8 cellular contexts compared by ENCODE assay signal in genomic region chr1:54052470-54052933, GRCh38. TPM values are rescaled to one million over a fixed set of nuclear protein-coding genes. Genes with fewer than 3 reads are reported as not detected.
DNase-seq lines count a peak whose midpoint lies in the region; ATAC-seq, FAIRE-seq and TF ChIP-seq lines count a peak whose summit lies in the region.

No MANE protein-coding gene starts in this region.

- H3K9me3 Mint-ChIP-seq in mesothelial cell of epicardium, result no peaks in the 10 kb centered on the region

- POLR2A ChIA-PET in H1 (lab: Charles Lee; ENCODE audit: partially characterized antibody), result interaction anchor here (0.6 to 2.4 kb wide), 9 partner anchors 8 to 175 kb away, joined by 3 to 10 read pairs (median 4); no protein-coding TSS in a partner anchor

- no peak overlapping the region for H3K4me3 Mint-ChIP-seq in mesothelial cell of epicardium

- H3K4me3 ChIP-seq in H1 (ENCODE audit: extremely low read depth in 1 of 4, insufficient read depth in 2 of 4, low read depth in 3 of 4, low read length in 4 of 4) (peak overlapping the region; percentile 72 to 96 (median 81)), suprapubic skin (peak overlapping the region; percentile 95)

- 1% methylated on average over 23 of the region's 23 CpGs; no CpG with 5 or more reads in 1 of the 2 experiments for WGBS in H1 (ENCODE audit: extremely low coverage in 1 of 2, insufficient coverage in 1 of 2, insufficient read length in 1 of 2, insufficient replicate concordance in 2 of 2, low coverage in 1 of 2, low lambda C conversion rate in 2 of 2, missing lambda C conversion rate in 1 of 2), 2 experiments
- WGBS in suprapubic skin, result under 1% methylated on average over 23 of the region's 23 CpGs

- H3K9ac ChIP-seq in H1 (replicated peaks in 1 of 4; ENCODE audit: extremely low read depth in 1 of 4, low read depth in 3 of 4, low read length in 3 of 4), result peak overlapping the region; percentile 44 to 82 (median 72)

- H3K4me1 ChIP-seq in H1 (replicated peaks in 1 of 4; ENCODE audit: control insufficient read depth in 3 of 4, insufficient read depth in 4 of 4, low read length in 3 of 4) (peaks cover 0 to 5% (median 3%) of the 10 kb centered on the region in 4 experiments; a peak in 4 of 7 replicates), suprapubic skin (peaks cover 54% of the 10 kb centered on the region)

- no peak for FAIRE-seq in H1 (lab: Jason Lieb, UNC)

- H3K9me3 ChIP-seq in H1 (ENCODE audit: insufficient read depth in 2 of 2, low read depth in 1 of 2, low read length in 1 of 2), result no peaks in the 10 kb centered on the region
- no peaks in the 10 kb centered on the region for H3K9me3 ChIP-seq in suprapubic skin

- no peak overlapping the region for H3K27ac Mint-ChIP-seq in mesothelial cell of epicardium

- H4K20me1 ChIP-seq in H1 (replicated peaks in 1 of 2; ENCODE audit: control insufficient read depth in 1 of 2, insufficient read depth in 2 of 2, low read length in 2 of 2), result no peaks in the 10 kb centered on the region

- H3K23ac ChIP-seq in H1 (ENCODE audit: insufficient read length), result no peak overlapping the region

- peak overlapping the region; percentile 75 to 90 for H3K4me2 ChIP-seq in H1 (ENCODE audit: insufficient read depth in 1 of 2, low read depth in 2 of 2, low read length in 2 of 2)

- no peak overlapping the region; the same call in 1 of the 2 replicates for H3K18ac ChIP-seq in H1 (ENCODE audit: extremely low read depth, low read length)

- H4K8ac ChIP-seq in H1 (ENCODE audit: extremely low read depth, insufficient read depth, low read length), result peak overlapping the region; percentile 84; the same call in 1 of the 2 replicates

- no peak overlapping the region for H4K91ac ChIP-seq in H1 (replicated peaks; ENCODE audit: insufficient read length, low read length)

- H3K36me3 ChIP-seq in H1 (ENCODE audit: control insufficient read depth in 2 of 4, insufficient read depth in 4 of 4, low read length in 3 of 4) (no peaks in the 10 kb centered on the region), suprapubic skin (no peaks in the 10 kb centered on the region)

- H3K14ac ChIP-seq in H1 (ENCODE audit: insufficient read length), result no peak overlapping the region

- TF ChIP-seq EP300 in H1 (IDR thresholded peaks at IDR 0.05; ENCODE audit: borderline replicate concordance in 1 of 2, low read depth in 2 of 2, low read length in 2 of 2), result no peak
- no peak for TF ChIP-seq EP300 in suprapubic skin (IDR thresholded peaks at IDR 0.05)

- ATAC-seq in GM21576 (IDR thresholded peaks at IDR 0.05; ENCODE audit: unreplicated experiment), result peak; percentile 8

- peak in 1 of 2 experiments; percentile 59; a peak in 1 of 3 replicates for TF ChIP-seq POLR2A in H1 (IDR thresholded peaks at IDR 0.05; ENCODE audit: control extremely low read depth in 1 of 2, low read depth in 2 of 2, low read length in 2 of 2)
- TF ChIP-seq POLR2A in suprapubic skin (IDR thresholded peaks at IDR 0.05), result no peak

- H2BK15ac ChIP-seq in H1 (ENCODE audit: low read length), result no peak overlapping the region

- no peak overlapping the region for H2BK20ac ChIP-seq in H1 (ENCODE audit: low read length)

- TF ChIP-seq RAD21 in H1 (IDR thresholded peaks at IDR 0.05 in 1 of 2, conservative IDR thresholded peaks at IDR 0.05 in 1 of 2; ENCODE audit: low read depth in 2 of 2, low read length in 2 of 2), result no peak

- no peak overlapping the region for H2AK5ac ChIP-seq in H1 (ENCODE audit: low read depth, low read length)

- H2BK120ac ChIP-seq in H1 (replicated peaks; ENCODE audit: low read depth, low read length), result no peak overlapping the region

- H3K23me2 ChIP-seq in H1 (ENCODE audit: low read depth, low read length), result no peaks in the 10 kb centered on the region

- H4K5ac ChIP-seq in H1 (ENCODE audit: insufficient read length, low read depth, low read length), result no peak overlapping the region

- 0 out of 2 replicates have a peak overlapping the region, but pooled peaks have one; percentile 13 for H2AFZ ChIP-seq in H1 (ENCODE audit: low read length)

- H3K27ac ChIP-seq in VCaP (peak overlapping the region; percentile 92), H1 (ENCODE audit: low read depth, low read length) (peak overlapping the region; percentile 90), suprapubic skin (peak overlapping the region; percentile 99)

- no peak for TF ChIP-seq CTCF in VCaP (conservative IDR thresholded peaks at IDR 0.05)
- no peak for TF ChIP-seq CTCF in H1 (IDR thresholded peaks at IDR 0.05; ENCODE audit: control extremely low read depth in 1 of 3, insufficient read depth in 1 of 3, low read depth in 1 of 3, low read length in 3 of 3)
- TF ChIP-seq CTCF in mesothelial cell of epicardium (IDR thresholded peaks at IDR 0.05; ENCODE audit: unreplicated experiment), result no peak
- TF ChIP-seq CTCF in suprapubic skin (IDR thresholded peaks at IDR 0.05), result no peak

- no peaks in the 10 kb centered on the region for H3K27me3 Mint-ChIP-seq in mesothelial cell of epicardium (ENCODE audit: low read depth)

- peaks cover 15% of the 10 kb centered on the region for H3K4me1 Mint-ChIP-seq in mesothelial cell of epicardium

- H2BK12ac ChIP-seq in H1 (ENCODE audit: low read depth, low read length), result no peak overlapping the region

- no peaks in the 10 kb centered on the region for H3K36me3 Mint-ChIP-seq in mesothelial cell of epicardium

- peaks cover 7 to 48% of the 10 kb centered on the region in 2 experiments; a peak in 3 of 4 replicates for H3K79me2 ChIP-seq in H1 (ENCODE audit: control insufficient read depth in 1 of 2, insufficient read depth in 2 of 2, low read length in 2 of 2)

- peak overlapping the region; percentile 3 for H3K56ac ChIP-seq in H1 (replicated peaks; ENCODE audit: insufficient read length, low read depth, low read length)

- H3K27me3 ChIP-seq in H1 (replicated peaks in 1 of 4; ENCODE audit: control insufficient read depth in 3 of 4, extremely low read depth in 1 of 4, insufficient read depth in 3 of 4, low read length in 3 of 4), result no peaks in the 10 kb centered on the region
- H3K27me3 ChIP-seq in suprapubic skin, result no peaks in the 10 kb centered on the region

- peak; percentile 36 for DNase-seq in DMS153 (lab: John Stamatoyannopoulos, UW)
- no peak for DNase-seq in DMS153 treated with DMSO at 0.1 percent for 48 hours (lab: John Stamatoyannopoulos, UW; ENCODE audit: unreplicated experiment)
- peak; percentile 21 to 43 for DNase-seq in Kasumi-1 (lab: John Stamatoyannopoulos, UW)
- DNase-seq in H1 (ENCODE audit: low read depth in 1 of 2, low spot score in 2 of 2), result no peak
- peak; percentile 37 to 61 for DNase-seq in mesothelial cell of epicardium (ENCODE audit: low spot score in 2 of 2, unreplicated experiment in 2 of 2)
- DNase-seq in suprapubic skin (ENCODE audit: low spot score in 2 of 2), result peak in 1 of 2 donors; percentile 67

- H3K4ac ChIP-seq in H1 (replicated peaks; ENCODE audit: insufficient read length, low read depth, low read length), result no peak overlapping the region

- peak overlapping the region; percentile 11; the same call in 1 of the 2 replicates for H2BK5ac ChIP-seq in H1 (ENCODE audit: low read depth, low read length)

- CTCF ChIA-PET in H1 (lab: Charles Lee; ENCODE audit: partially characterized antibody), result interaction anchor here (0.6 to 1.2 kb wide), 6 partner anchors 8 to 260 kb away, joined by 3 to 4 read pairs (median 3); no protein-coding TSS in a partner anchor

- H3K79me1 ChIP-seq in H1 (ENCODE audit: low read depth, low read length), result peaks cover 6% of the 10 kb centered on the region; the same call in 1 of the 2 replicates

TF ChIP-seq in H1, 55 proteins besides CTCF, POLR2A, EP300 and RAD21 (continues in another document):
- TF ChIP-seq TBP (IDR thresholded peaks at IDR 0.05; ENCODE audit: low read depth, low read length), result peak; percentile 53; the same call in 1 of the 2 replicates
- peak in 1 of 2 experiments; percentile 96; a peak in 1 of 4 replicates for TF ChIP-seq HDAC2 (IDR thresholded peaks at IDR 0.05; ENCODE audit: borderline replicate concordance in 1 of 2, low read depth in 2 of 2, low read length in 2 of 2)
- TF ChIP-seq PHF8 (conservative IDR thresholded peaks at IDR 0.05; ENCODE audit: low read depth, low read length), result peak; percentile 32; the same call in 1 of the 2 replicates
- TF ChIP-seq MAFK (IDR thresholded peaks at IDR 0.05; ENCODE audit: low read depth, low read length), result no peak

RNA-seq across cellular contexts. Expression of gene TMEM59, which starts 0.5 kb away (rescaled TPM):
- total RNA-seq in H1 (2021; fragmentation: NEBNext Ultra II Directional; extraction: Animal tissue kit (Norgen Biotek cat#: 25700)), result 123 and 139 TPM in 2 replicates
- 71.2 and 116 TPM in 2 replicates for polyA plus RNA-seq in H1 (2011; rRNA removed)
- 132 TPM for polyA plus RNA-seq in H1 (2011; cell fraction: cytosol; rRNA removed)
- polyA plus RNA-seq in H1 (2011; cell fraction: nucleus; rRNA removed), result 40.3 TPM
- 97.4 to 114 TPM (median 102 TPM) in 4 replicates for polyA plus RNA-seq in H1 (2012, experiment 1 of 2)
- polyA plus RNA-seq in H1 (2012, experiment 2 of 2), result 26.5 TPM
- polyA plus RNA-seq in H1 (2013, experiment 1 of 2), result 141 TPM
- polyA plus RNA-seq in H1 (2013, experiment 2 of 2), result 160 TPM
- 95.0 and 118 TPM in 2 replicates for polyA minus RNA-seq in H1 (2011; rRNA and poly(A)+ RNA removed)
- 52.6 TPM for polyA minus RNA-seq in H1 (2011; cell fraction: cytosol; rRNA and poly(A)+ RNA removed)
- polyA minus RNA-seq in H1 (2011; cell fraction: nucleus; rRNA and poly(A)+ RNA removed), result 36.0 TPM
- 211 to 225 TPM (median 223 TPM) in 3 replicates for total RNA-seq in mesothelial cell of epicardium
- 100 to 1,000 TPM; 157 to 323 (median 234) TPM for total RNA-seq in suprapubic skin

RNA-seq across cellular contexts. Expression of gene TCEANC2, which starts 0.9 kb away (rescaled TPM):
- total RNA-seq in H1 (2021; fragmentation: NEBNext Ultra II Directional; extraction: Animal tissue kit (Norgen Biotek cat#: 25700)), result 6.4 and 8.2 TPM in 2 replicates
- 4.0 and 4.2 TPM in 2 replicates for polyA plus RNA-seq in H1 (2011; rRNA removed)
- polyA plus RNA-seq in H1 (2011; cell fraction: cytosol; rRNA removed), result 5.2 TPM
- 6.2 TPM for polyA plus RNA-seq in H1 (2011; cell fraction: nucleus; rRNA removed)
- 3.3 to 4.2 TPM (median 3.6 TPM) in 4 replicates for polyA plus RNA-seq in H1 (2012, experiment 1 of 2)
- 1.7 TPM for polyA plus RNA-seq in H1 (2012, experiment 2 of 2)
- 3.0 TPM for polyA plus RNA-seq in H1 (2013, experiment 1 of 2)
- 2.7 TPM for polyA plus RNA-seq in H1 (2013, experiment 2 of 2)
- polyA minus RNA-seq in H1 (2011; rRNA and poly(A)+ RNA removed), result 6.7 and 7.0 TPM in 2 replicates
- 4.4 TPM for polyA minus RNA-seq in H1 (2011; cell fraction: cytosol; rRNA and poly(A)+ RNA removed)
- polyA minus RNA-seq in H1 (2011; cell fraction: nucleus; rRNA and poly(A)+ RNA removed), result 8.1 TPM
- 6.8 to 9.2 TPM (median 7.8 TPM) in 3 replicates for total RNA-seq in mesothelial cell of epicardium
- 1 to 10 TPM; 4.8 to 8.1 (median 6.4) TPM for total RNA-seq in suprapubic skin

RNA-seq across cellular contexts. Expression of gene LDLRAD1, which starts 34.5 kb away (rescaled TPM):
- total RNA-seq in H1 (2021; fragmentation: NEBNext Ultra II Directional; extraction: Animal tissue kit (Norgen Biotek cat#: 25700)), result not detected in 2 replicates
- polyA plus RNA-seq in H1 (2011; rRNA removed), result not detected in 2 replicates
- not detected for polyA plus RNA-seq in H1 (2011; cell fraction: cytosol; rRNA removed)
- polyA plus RNA-seq in H1 (2011; cell fraction: nucleus; rRNA removed), result not detected
- polyA plus RNA-seq in H1 (2012, experiment 1 of 2), result not detected in 4 replicates
- not detected for polyA plus RNA-seq in H1 (2012, experiment 2 of 2)
- not detected for polyA plus RNA-seq in H1 (2013, experiment 1 of 2)
- polyA plus RNA-seq in H1 (2013, experiment 2 of 2), result 0.04 TPM
- polyA minus RNA-seq in H1 (2011; rRNA and poly(A)+ RNA removed), result not detected in 2 replicates
- not detected for polyA minus RNA-seq in H1 (2011; cell fraction: cytosol; rRNA and poly(A)+ RNA removed)
- not detected for polyA minus RNA-seq in H1 (2011; cell fraction: nucleus; rRNA and poly(A)+ RNA removed)
- total RNA-seq in mesothelial cell of epicardium (not detected in 3 replicates), suprapubic skin (under 1 TPM in 1 of 4 donors, not detected in 3; 0.25 TPM)

Comparison
In these comparisons a context has a peak if more than half of its experiments do, and no peak if none do; other contexts are left out.
1. DNase-seq: peak in DMS153 (single experiment), Kasumi-1 (2 of 2) and mesothelial cell of epicardium (2 of 2); none in DMS153 treated with DMSO at 0.1 percent for 48 hours (single experiment) and H1 (0 of 2).
2. Peak in every context shown above with its lines, with median percentiles within 50 percentile points of each other: H3K27ac ChIP-seq.